1 cellular context compared by ENCODE assay signal in genomic region chr13:111153279-111153976, GRCh38.
TF ChIP-seq lines count a peak whose summit lies in the region.

No MANE protein-coding gene starts in this region.

TF ChIP-seq in HepG2, 621 proteins besides CTCF, POLR2A, EP300 and RAD21 (continued from another document and continues in another):
- TF ChIP-seq KAT8 (CRISPR knock-in tag; IDR thresholded peaks at IDR 0.05) (peak; percentile 97), AKAP8 (CRISPR knock-in tag; IDR thresholded peaks at IDR 0.05) (0 out of 2 replicates have a peak, but pooled peaks have one; percentile 23), BRF2 (CRISPR knock-in tag; IDR thresholded peaks at IDR 0.05) (no peak), ZNF879 (CRISPR knock-in tag; IDR thresholded peaks at IDR 0.05) (no peak), KDM5B (CRISPR knock-in tag; IDR thresholded peaks at IDR 0.05; ENCODE audit: borderline replicate concordance) (peak; percentile 73), MAFF (IDR thresholded peaks at IDR 0.05; ENCODE audit: low read depth, low read length) (no peak), KLF11 (CRISPR knock-in tag; IDR thresholded peaks at IDR 0.05) (no peak), SMYD3 (CRISPR knock-in tag; IDR thresholded peaks at IDR 0.05) (no peak), ZBTB25 (CRISPR knock-in tag; IDR thresholded peaks at IDR 0.05) (peak; percentile 90; the same call in 1 of the 2 replicates), BRD4 (CRISPR knock-in tag; IDR thresholded peaks at IDR 0.05) (peak; percentile 67; the same call in 1 of the 2 replicates), ZSCAN22 (CRISPR knock-in tag; IDR thresholded peaks at IDR 0.05) (no peak), ZNF503 (CRISPR knock-in tag; IDR thresholded peaks at IDR 0.05) (no peak; the same call in 1 of the 2 replicates), ZFP37 (CRISPR knock-in tag; IDR thresholded peaks at IDR 0.05; ENCODE audit: borderline replicate concordance) (no peak), SETDB1 (CRISPR knock-in tag; IDR thresholded peaks at IDR 0.05; ENCODE audit: borderline replicate concordance) (peak; percentile 49; the same call in 1 of the 2 replicates), POGZ (CRISPR knock-in tag; IDR thresholded peaks at IDR 0.05) (peak; percentile 93), GTF3A (CRISPR knock-in tag; conservative IDR thresholded peaks at IDR 0.05) (0 out of 2 replicates have a peak, but pooled peaks have one; percentile 32), THYN1 (CRISPR knock-in tag; IDR thresholded peaks at IDR 0.05; ENCODE audit: borderline replicate concordance, low read depth) (no peak), ZHX2 (IDR thresholded peaks at IDR 0.05; ENCODE audit: low read depth) (peak; percentile 92), ZHX2 (CRISPR knock-in tag; IDR thresholded peaks at IDR 0.05; ENCODE audit: borderline replicate concordance) (0 out of 2 replicates have a peak, but pooled peaks have one; percentile 57), HNRNPUL1 (IDR thresholded peaks at IDR 0.05; ENCODE audit: low read depth, low read length) (0 out of 2 replicates have a peak, but pooled peaks have one; percentile 19), ZBTB40 (IDR thresholded peaks at IDR 0.05) (peak; percentile 72), ZBTB40 (CRISPR knock-in tag; IDR thresholded peaks at IDR 0.05) (peak; percentile 64), NFYB (CRISPR knock-in tag; IDR thresholded peaks at IDR 0.05) (peak; percentile 44; the same call in 1 of the 2 replicates), ZNF564 (CRISPR knock-in tag; IDR thresholded peaks at IDR 0.05) (0 out of 2 replicates have a peak, but pooled peaks have one; percentile 90), ZNF761 (CRISPR knock-in tag; conservative IDR thresholded peaks at IDR 0.05) (peak; percentile 75; the same call in 1 of the 2 replicates), ISL2 (CRISPR knock-in tag; IDR thresholded peaks at IDR 0.05) (peak; percentile 68; the same call in 1 of the 2 replicates), SAP130 (CRISPR knock-in tag; IDR thresholded peaks at IDR 0.05; ENCODE audit: low read depth) (peak; percentile 77), HNF1A (IDR thresholded peaks at IDR 0.05; ENCODE audit: low read depth) (no peak), HNF1A (CRISPR knock-in tag; IDR thresholded peaks at IDR 0.05; ENCODE audit: borderline replicate concordance) (peak; percentile 93; the same call in 1 of the 2 replicates), ZBTB37 (CRISPR knock-in tag; IDR thresholded peaks at IDR 0.05) (no peak)
